Comparison of ENCODE assay signal across 2 cellular contexts in the genomic region with DNA sequence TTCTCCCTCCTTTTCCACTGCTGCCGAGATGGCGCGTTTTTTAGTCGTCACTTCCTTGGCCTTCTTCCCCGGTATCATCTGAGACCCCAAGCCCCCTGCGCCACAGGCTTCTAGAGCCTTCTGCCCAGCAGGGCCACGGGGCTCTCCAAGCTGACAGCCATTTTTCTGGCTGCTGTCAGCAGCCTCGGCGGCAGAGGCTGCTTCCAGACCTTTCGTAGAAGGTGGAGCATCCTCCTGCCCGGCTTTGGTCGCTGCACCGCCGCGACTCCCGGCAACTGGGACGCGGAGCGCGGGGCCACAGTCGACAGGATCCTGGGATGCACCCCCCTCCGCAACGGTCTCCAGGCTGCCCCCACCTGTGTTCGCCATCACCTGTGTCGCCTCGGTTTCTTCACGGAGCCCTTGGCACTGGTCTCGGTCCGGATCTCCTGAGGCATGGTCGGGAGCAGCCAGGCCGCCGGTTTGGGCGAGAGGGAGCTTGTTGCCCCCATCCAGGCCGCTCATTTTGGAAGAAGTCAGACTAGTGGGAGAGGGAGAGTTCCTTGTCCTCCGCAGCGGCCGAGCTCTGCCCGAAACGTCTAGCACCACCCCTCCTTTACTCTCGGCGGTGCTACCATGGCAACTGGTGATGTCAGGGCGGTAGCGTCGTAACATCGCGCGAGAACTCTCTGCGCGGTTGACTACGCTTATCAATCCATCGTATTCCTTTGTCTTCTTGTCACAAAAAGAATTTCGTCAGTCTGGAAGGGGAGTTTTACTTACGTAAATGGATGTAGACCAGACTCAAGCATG.
TF ChIP-seq lines count a peak whose summit lies in the region.

A gene (minus strand): TSS at position 571 of the 792 bp plus-strand sequence. CDS start 67 bp downstream, at position 504.

TF ChIP-seq in HCT116, 20 proteins besides CTCF, POLR2A, EP300 and RAD21 (continued from another document):
- TF ChIP-seq, protein P1, sequence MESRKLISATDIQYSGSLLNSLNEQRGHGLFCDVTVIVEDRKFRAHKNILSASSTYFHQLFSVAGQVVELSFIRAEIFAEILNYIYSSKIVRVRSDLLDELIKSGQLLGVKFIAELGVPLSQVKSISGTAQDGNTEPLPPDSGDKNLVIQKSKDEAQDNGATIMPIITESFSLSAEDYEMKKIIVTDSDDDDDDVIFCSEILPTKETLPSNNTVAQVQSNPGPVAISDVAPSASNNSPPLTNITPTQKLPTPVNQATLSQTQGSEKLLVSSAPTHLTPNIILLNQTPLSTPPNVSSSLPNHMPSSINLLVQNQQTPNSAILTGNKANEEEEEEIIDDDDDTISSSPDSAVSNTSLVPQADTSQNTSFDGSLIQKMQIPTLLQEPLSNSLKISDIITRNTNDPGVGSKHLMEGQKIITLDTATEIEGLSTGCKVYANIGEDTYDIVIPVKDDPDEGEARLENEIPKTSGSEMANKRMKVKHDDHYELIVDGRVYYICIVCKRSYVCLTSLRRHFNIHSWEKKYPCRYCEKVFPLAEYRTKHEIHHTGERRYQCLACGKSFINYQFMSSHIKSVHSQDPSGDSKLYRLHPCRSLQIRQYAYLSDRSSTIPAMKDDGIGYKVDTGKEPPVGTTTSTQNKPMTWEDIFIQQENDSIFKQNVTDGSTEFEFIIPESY (IDR thresholded peaks at IDR 0.05; ENCODE audit: extremely low read depth, insufficient replicate concordance, low read length), result peak; percentile 93
- TF ChIP-seq ZFX (IDR thresholded peaks at IDR 0.05) (peak; percentile 34), SIN3A (IDR thresholded peaks at IDR 0.05; ENCODE audit: low read depth) (peak; percentile 44)

TF ChIP-seq in neural cell, 6 proteins besides CTCF, POLR2A, EP300 and RAD21 (continued from another document):
- TF ChIP-seq, protein P2, sequence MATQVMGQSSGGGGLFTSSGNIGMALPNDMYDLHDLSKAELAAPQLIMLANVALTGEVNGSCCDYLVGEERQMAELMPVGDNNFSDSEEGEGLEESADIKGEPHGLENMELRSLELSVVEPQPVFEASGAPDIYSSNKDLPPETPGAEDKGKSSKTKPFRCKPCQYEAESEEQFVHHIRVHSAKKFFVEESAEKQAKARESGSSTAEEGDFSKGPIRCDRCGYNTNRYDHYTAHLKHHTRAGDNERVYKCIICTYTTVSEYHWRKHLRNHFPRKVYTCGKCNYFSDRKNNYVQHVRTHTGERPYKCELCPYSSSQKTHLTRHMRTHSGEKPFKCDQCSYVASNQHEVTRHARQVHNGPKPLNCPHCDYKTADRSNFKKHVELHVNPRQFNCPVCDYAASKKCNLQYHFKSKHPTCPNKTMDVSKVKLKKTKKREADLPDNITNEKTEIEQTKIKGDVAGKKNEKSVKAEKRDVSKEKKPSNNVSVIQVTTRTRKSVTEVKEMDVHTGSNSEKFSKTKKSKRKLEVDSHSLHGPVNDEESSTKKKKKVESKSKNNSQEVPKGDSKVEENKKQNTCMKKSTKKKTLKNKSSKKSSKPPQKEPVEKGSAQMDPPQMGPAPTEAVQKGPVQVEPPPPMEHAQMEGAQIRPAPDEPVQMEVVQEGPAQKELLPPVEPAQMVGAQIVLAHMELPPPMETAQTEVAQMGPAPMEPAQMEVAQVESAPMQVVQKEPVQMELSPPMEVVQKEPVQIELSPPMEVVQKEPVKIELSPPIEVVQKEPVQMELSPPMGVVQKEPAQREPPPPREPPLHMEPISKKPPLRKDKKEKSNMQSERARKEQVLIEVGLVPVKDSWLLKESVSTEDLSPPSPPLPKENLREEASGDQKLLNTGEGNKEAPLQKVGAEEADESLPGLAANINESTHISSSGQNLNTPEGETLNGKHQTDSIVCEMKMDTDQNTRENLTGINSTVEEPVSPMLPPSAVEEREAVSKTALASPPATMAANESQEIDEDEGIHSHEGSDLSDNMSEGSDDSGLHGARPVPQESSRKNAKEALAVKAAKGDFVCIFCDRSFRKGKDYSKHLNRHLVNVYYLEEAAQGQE (IDR thresholded peaks at IDR 0.05; ENCODE audit: borderline replicate concordance), result peak; percentile 83
- TF ChIP-seq POLR2AphosphoS5 (IDR thresholded peaks at IDR 0.05), result peak; percentile 99
- TF ChIP-seq SMC3 (conservative IDR thresholded peaks at IDR 0.05; ENCODE audit: poor library complexity), result peak; percentile 37
